Comparison of ENCODE assay signal across 30 cellular contexts in the genomic region with DNA sequence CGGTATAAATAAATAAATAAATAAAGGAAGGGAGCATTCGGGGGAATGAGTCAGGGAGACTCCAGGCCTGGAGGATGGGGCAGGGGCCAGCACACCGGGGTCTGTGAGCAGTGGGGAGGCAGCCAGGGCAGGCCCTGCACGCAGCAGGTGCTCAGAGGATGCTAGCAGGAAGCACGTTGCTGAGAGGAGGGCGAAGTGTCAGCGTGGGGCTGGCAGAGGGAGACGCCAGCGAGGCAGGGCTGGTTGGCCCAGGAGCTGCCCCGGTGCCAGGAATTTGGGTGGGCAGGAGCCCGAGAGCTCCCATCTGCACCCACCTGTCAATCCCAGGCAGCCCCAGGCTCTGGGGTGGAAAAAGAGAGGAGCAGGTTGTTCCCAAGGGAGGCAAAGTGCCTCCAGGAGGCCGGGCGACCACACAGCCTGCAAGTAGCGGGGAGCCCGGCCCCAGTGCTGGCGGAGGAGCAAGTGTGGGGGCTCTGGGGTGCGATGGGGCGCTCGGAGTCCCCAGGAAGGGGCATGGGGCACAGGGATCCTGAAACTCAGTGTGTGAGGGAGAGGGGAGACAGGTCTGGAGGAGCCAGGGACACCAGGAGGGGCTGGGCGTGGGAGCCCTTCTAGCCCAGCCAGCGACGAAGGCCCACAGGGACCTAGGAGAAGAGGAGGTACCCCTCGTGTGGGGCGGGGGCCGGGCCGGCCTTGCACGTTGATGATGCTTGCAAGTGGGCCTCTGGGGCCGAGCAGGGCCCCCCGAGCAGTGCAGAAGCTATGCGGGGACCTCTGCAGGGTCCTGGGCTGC.
"Had no signal": no experiment of that assay in that cellular context is flagged by ENCODE, and none has a peak within 500 bp of the region (broad histone marks: within the 10 kb centered on the region; RNA-seq: fewer than 3 reads in every experiment).

No MANE protein-coding gene starts in this region.

- H3K4me1 ChIP-seq: heart right ventricle, left lung, neural progenitor cell, psoas muscle, stomach, thyroid gland, vagina had no signal

- H3K9me3 Mint-ChIP-seq: effector memory CD8-positive, alpha-beta T cell; mesothelial cell of epicardium; naive B cell; nephron; neural progenitor cell; stimulated activated naive B cell treated with anti-CD40 and anti-IgM and Interleukin-4, amounts not matched to agents 10 μg/mL and 1 μg/mL and 100 μg/mL, for 72 hours had no signal

- H3K9me3 ChIP-seq: esophagus squamous epithelium, heart right ventricle, left lung, mucosa of descending colon, ovary, psoas muscle, spleen, stomach, thyroid gland, vagina had no signal

- H3K4me1 Mint-ChIP-seq: naive B cell; stimulated activated naive B cell treated with anti-CD40 and anti-IgM and Interleukin-4, amounts not matched to agents 10 μg/mL and 1 μg/mL and 100 μg/mL, for 72 hours had no signal

- ATAC-seq: effector memory CD8-positive, alpha-beta T cell; heart right ventricle; left cardiac atrium; left lung; mucosa of descending colon; psoas muscle; right cardiac atrium; stimulated activated naive B cell treated with anti-CD40 and anti-IgM and Interleukin-4, amounts not matched to agents 10 μg/mL and 1 μg/mL and 100 μg/mL, for 72 hours had no signal

- H3K27ac ChIP-seq: coronary artery, esophagus squamous epithelium, heart right ventricle, left lung, neural progenitor cell, ovary, psoas muscle, skin epidermis, spleen, stomach, thyroid gland, vagina had no signal

- H3K27ac Mint-ChIP-seq: mesothelial cell of epicardium; naive B cell; stimulated activated naive B cell treated with anti-CD40 and anti-IgM and Interleukin-4, amounts not matched to agents 10 μg/mL and 1 μg/mL and 100 μg/mL, for 72 hours had no signal

- H3K27me3 ChIP-seq: neural progenitor cell, ovary, thyroid gland, vagina had no signal

- H3K4me3 ChIP-seq: coronary artery, esophagus squamous epithelium, heart right ventricle, left lung, mucosa of descending colon, neural progenitor cell, ovary, psoas muscle, skin epidermis, spleen, stomach, thyroid gland, vagina had no signal

- H3K36me3 ChIP-seq: esophagus squamous epithelium, heart right ventricle, left lung, neural progenitor cell, ovary, spleen, stomach, thyroid gland, vagina had no signal

- H3K36me3 Mint-ChIP-seq: mesothelial cell of epicardium; naive B cell; stimulated activated naive B cell treated with anti-CD40 and anti-IgM and Interleukin-4, amounts not matched to agents 10 μg/mL and 1 μg/mL and 100 μg/mL, for 72 hours had no signal

- H3K4me3 Mint-ChIP-seq: effector memory CD8-positive, alpha-beta T cell; mesothelial cell of epicardium; naive B cell; neural progenitor cell; stimulated activated naive B cell treated with anti-CD40 and anti-IgM and Interleukin-4, amounts not matched to agents 10 μg/mL and 1 μg/mL and 100 μg/mL, for 72 hours had no signal

- DNase-seq: dermis blood vessel endothelial cell; effector memory CD8-positive, alpha-beta T cell; erythroblast; esophagus squamous epithelium; foreskin melanocyte; glutamatergic neuron; heart right ventricle; hippocampal formation; left cardiac atrium; left lung; mesenchymal stem cell; mucosa of descending colon; naive B cell; nucleus accumbens; ovary; posterior cingulate gyrus; psoas muscle; spleen; stimulated activated CD4-positive, alpha-beta T cell treated with anti-CD3 and anti-CD28 coated beads, Interleukin-4, amount 100 ng/mL, for 4 hours; stimulated activated naive B cell treated with anti-CD40 and anti-IgM and Interleukin-4, amounts not matched to agents 10 μg/mL and 1 μg/mL and 100 μg/mL, for 72 hours; stomach; thyroid gland; trophoblast cell had no signal
